In the genomic region with DNA sequence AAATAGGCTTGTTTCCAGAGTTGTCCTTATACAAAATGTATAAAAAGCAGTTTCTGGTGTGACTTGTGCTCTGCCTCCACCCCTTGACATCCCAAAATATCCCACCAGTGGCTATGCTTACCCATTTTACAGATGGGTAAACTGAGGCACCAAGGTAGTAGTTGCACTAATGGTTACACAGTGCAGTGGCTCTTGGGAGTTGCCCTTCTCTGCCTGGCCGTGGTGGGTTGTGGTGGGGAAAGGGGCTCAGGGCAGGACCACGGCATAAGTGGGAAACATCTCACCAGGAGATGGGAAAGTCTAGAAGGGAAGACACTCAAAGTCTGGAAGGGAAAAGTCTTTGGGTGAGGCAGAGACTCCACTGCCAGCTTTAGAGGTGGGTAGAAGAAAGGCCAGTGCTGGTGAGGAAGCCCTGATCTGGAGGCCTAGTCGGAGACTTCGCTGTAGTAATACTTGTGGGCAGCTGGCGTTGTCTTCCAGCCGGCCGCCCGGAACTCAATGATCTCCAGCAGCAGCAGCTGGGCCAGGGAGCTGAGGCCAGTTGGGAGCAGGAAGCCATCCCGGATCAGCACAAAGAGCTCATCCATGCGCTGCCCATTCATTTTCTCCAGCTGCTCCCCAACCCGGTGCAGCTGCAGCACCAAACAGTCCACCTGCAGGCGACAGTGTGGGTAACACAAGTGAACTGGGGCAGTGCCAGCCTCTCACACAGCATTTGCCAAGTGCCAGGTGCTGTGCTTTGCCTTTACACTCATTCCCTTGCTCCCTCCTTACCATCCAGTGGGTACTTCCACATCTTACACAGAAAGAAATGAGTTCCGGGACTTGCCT, we compare ENCODE assay signal across 2 cellular contexts.
TF ChIP-seq lines count a peak whose summit lies in the region.

No MANE protein-coding gene starts in this region.

TF ChIP-seq in SK-N-SH, 30 proteins besides CTCF, POLR2A, EP300 and RAD21:
- TF ChIP-seq, protein P1, sequence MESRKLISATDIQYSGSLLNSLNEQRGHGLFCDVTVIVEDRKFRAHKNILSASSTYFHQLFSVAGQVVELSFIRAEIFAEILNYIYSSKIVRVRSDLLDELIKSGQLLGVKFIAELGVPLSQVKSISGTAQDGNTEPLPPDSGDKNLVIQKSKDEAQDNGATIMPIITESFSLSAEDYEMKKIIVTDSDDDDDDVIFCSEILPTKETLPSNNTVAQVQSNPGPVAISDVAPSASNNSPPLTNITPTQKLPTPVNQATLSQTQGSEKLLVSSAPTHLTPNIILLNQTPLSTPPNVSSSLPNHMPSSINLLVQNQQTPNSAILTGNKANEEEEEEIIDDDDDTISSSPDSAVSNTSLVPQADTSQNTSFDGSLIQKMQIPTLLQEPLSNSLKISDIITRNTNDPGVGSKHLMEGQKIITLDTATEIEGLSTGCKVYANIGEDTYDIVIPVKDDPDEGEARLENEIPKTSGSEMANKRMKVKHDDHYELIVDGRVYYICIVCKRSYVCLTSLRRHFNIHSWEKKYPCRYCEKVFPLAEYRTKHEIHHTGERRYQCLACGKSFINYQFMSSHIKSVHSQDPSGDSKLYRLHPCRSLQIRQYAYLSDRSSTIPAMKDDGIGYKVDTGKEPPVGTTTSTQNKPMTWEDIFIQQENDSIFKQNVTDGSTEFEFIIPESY (IDR thresholded peaks at IDR 0.05; ENCODE audit: borderline replicate concordance, low read depth): no peak
- TF ChIP-seq POLR2AphosphoS5 (IDR thresholded peaks at IDR 0.05; ENCODE audit: low read depth, low read length) (no peak), CHD2 (IDR thresholded peaks at IDR 0.05; ENCODE audit: low read length, partially characterized antibody) (no peak), SIN3A (IDR thresholded peaks at IDR 0.05; ENCODE audit: borderline replicate concordance, low read depth, low read length) (no peak), RCOR1 (IDR thresholded peaks at IDR 0.05; ENCODE audit: low read length) (no peak), MXI1 (IDR thresholded peaks at IDR 0.05; ENCODE audit: low read depth, low read length) (no peak), FOSL2 (IDR thresholded peaks at IDR 0.05; ENCODE audit: borderline replicate concordance, low read depth) (no peak), IRF3 (IDR thresholded peaks at IDR 0.05; ENCODE audit: low read depth, low read length) (no peak), RXRA (IDR thresholded peaks at IDR 0.05; ENCODE audit: borderline replicate concordance, low read depth) (no peak), EZH2phosphoT487 (IDR thresholded peaks at IDR 0.05; ENCODE audit: borderline replicate concordance, low read depth) (no peak), TAF1 (IDR thresholded peaks at IDR 0.05; ENCODE audit: borderline replicate concordance, low read depth, low read length) (no peak), TCF12 (IDR thresholded peaks at IDR 0.05) (no peak), FOXJ3 (CRISPR knock-in tag; IDR thresholded peaks at IDR 0.05) (no peak), USF2 (IDR thresholded peaks at IDR 0.05; ENCODE audit: borderline replicate concordance, low read depth, low read length) (no peak), REST (IDR thresholded peaks at IDR 0.05; ENCODE audit: low read depth, low read length) (no peak), GABPA (IDR thresholded peaks at IDR 0.05; ENCODE audit: low read depth) (no peak), NFIC (IDR thresholded peaks at IDR 0.05; ENCODE audit: borderline replicate concordance) (no peak)
- TF ChIP-seq, protein P2, sequence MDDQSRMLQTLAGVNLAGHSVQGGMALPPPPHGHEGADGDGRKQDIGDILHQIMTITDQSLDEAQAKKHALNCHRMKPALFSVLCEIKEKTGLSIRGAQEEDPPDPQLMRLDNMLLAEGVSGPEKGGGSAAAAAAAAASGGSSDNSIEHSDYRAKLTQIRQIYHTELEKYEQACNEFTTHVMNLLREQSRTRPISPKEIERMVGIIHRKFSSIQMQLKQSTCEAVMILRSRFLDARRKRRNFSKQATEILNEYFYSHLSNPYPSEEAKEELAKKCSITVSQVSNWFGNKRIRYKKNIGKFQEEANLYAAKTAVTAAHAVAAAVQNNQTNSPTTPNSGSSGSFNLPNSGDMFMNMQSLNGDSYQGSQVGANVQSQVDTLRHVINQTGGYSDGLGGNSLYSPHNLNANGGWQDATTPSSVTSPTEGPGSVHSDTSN (IDR thresholded peaks at IDR 0.05): no peak
TF ChIP-seq in SK-N-SH: peak in this region for 0.

TF ChIP-seq in SK-N-SH treated with all-trans-retinoic acid at 6 μM for 48 hours, 23 proteins besides CTCF, POLR2A, EP300 and RAD21:
- TF ChIP-seq OSR1 (CRISPR knock-in tag; IDR thresholded peaks at IDR 0.05) (no peak), BACH2 (CRISPR knock-in tag; IDR thresholded peaks at IDR 0.05; ENCODE audit: borderline replicate concordance) (no peak), ZNF70 (CRISPR knock-in tag; IDR thresholded peaks at IDR 0.05) (no peak), ARNTL (CRISPR knock-in tag; IDR thresholded peaks at IDR 0.05; ENCODE audit: borderline replicate concordance, low read depth) (no peak), ZNF8 (CRISPR knock-in tag; IDR thresholded peaks at IDR 0.05) (no peak), ZC3H10 (CRISPR knock-in tag; IDR thresholded peaks at IDR 0.05) (no peak), CSDC2 (CRISPR knock-in tag; IDR thresholded peaks at IDR 0.05) (no peak)
- TF ChIP-seq, protein P3, sequence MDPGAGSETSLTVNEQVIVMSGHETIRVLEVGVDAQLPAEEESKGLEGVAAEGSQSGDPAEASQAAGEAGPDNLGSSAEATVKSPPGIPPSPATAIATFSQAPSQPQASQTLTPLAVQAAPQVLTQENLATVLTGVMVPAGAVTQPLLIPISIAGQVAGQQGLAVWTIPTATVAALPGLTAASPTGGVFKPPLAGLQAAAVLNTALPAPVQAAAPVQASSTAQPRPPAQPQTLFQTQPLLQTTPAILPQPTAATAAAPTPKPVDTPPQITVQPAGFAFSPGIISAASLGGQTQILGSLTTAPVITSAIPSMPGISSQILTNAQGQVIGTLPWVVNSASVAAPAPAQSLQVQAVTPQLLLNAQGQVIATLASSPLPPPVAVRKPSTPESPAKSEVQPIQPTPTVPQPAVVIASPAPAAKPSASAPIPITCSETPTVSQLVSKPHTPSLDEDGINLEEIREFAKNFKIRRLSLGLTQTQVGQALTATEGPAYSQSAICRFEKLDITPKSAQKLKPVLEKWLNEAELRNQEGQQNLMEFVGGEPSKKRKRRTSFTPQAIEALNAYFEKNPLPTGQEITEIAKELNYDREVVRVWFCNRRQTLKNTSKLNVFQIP (CRISPR knock-in tag; IDR thresholded peaks at IDR 0.05; ENCODE audit: borderline replicate concordance, low read depth): no peak
